12 cellular contexts compared by ENCODE assay signal in genomic region chr11:107856180-107856980, GRCh38. TPM values are rescaled to one million over a fixed set of nuclear protein-coding genes. Genes with fewer than 3 reads are reported as not detected.
A peak's percentile ranks its signal among the peaks of the same experiment; 100 is the strongest.
DNase-seq lines count a peak whose midpoint lies in the region; ATAC-seq and TF ChIP-seq lines count a peak whose summit lies in the region.
"Had no signal": no experiment of that assay in that cellular context is flagged by ENCODE, and none has a peak within 500 bp of the region (broad histone marks: within the 10 kb centered on the region; RNA-seq: fewer than 3 reads in every experiment).

No MANE protein-coding gene starts in this region.

- intact Hi-C loops in heart right ventricle (cut with DNase I) = loop anchor here in 1 of 10 donors (10.0 kb wide), 1 partner anchor 62 kb away; no protein-coding TSS in a partner anchor

- TF ChIP-seq CTCF in heart right ventricle (IDR thresholded peaks at IDR 0.05) = no peak

- CTCF ChIA-PET in activated CD4-positive, alpha-beta memory T cell treated with anti-CD3 and anti-CD28 coated beads, Interleukin-2, amount 10 ng/mL, durations not matched to agents 7 days and 5 days (lab: Charles Lee) = no interaction called here

- H3K36me3 ChIP-seq in ACC112 (ENCODE audit: insufficient read depth, low read length) (no peaks in the 10 kb centered on the region), heart right ventricle (no peaks in the 10 kb centered on the region)
- H3K36me3 ChIP-seq: spleen had no signal

- ATAC-seq in memory B cell (ENCODE audit: low read depth) = no peak
- no peak for ATAC-seq in heart right ventricle
- ATAC-seq in HG02981 (IDR thresholded peaks at IDR 0.05; ENCODE audit: unreplicated experiment) = no peak
- no peak for ATAC-seq in HG02840 (IDR thresholded peaks at IDR 0.05; ENCODE audit: low FRiP score, unreplicated experiment)

- H3K9me3 ChIP-seq in heart right ventricle = no peaks in the 10 kb centered on the region
- H3K9me3 ChIP-seq: spleen had no signal

- H3K79me2 ChIP-seq in ACC112 (ENCODE audit: control insufficient read depth, insufficient read depth, low read length, unreplicated experiment) = peaks cover 41% of the 10 kb centered on the region

- POLR2A ChIA-PET in activated CD4-positive, alpha-beta memory T cell treated with anti-CD3 and anti-CD28 coated beads, Interleukin-2, amount 10 ng/mL, durations not matched to agents 7 days and 5 days (lab: Charles Lee) = no interaction called here

- H3K9me3 Mint-ChIP-seq in activated CD4-positive, alpha-beta memory T cell treated with anti-CD3 and anti-CD28 coated beads, Interleukin-2, amount 10 ng/mL, durations not matched to agents 7 days and 5 days = no peaks in the 10 kb centered on the region
- H3K9me3 Mint-ChIP-seq in memory B cell = no peaks in the 10 kb centered on the region

- H2AFZ ChIP-seq in ACC112 (ENCODE audit: low read length, unreplicated experiment) = no peak overlapping the region

- H3K36me3 Mint-ChIP-seq in activated CD4-positive, alpha-beta memory T cell treated with anti-CD3 and anti-CD28 coated beads, Interleukin-2, amount 10 ng/mL, durations not matched to agents 7 days and 5 days (ENCODE audit: low read depth) = peaks cover 8% of the 10 kb centered on the region
- peaks cover 2% of the 10 kb centered on the region for H3K36me3 Mint-ChIP-seq in memory B cell

- H3K27me3 ChIP-seq in ACC112 (ENCODE audit: insufficient read depth, low read length) (no peaks in the 10 kb centered on the region), heart right ventricle (peaks cover 0 to 19% (median 0%) of the 10 kb centered on the region in 7 donors)

- no peaks in the 10 kb centered on the region for H3K27me3 Mint-ChIP-seq in activated CD4-positive, alpha-beta memory T cell treated with anti-CD3 and anti-CD28 coated beads, Interleukin-2, amount 10 ng/mL, durations not matched to agents 7 days and 5 days
- H3K27me3 Mint-ChIP-seq in memory B cell = no peaks in the 10 kb centered on the region

- no peaks in the 10 kb centered on the region for H3K4me1 ChIP-seq in ACC112 (ENCODE audit: control insufficient read depth, insufficient read depth, low read length, unreplicated experiment)
- peaks cover 0 to 29% (median 16%) of the 10 kb centered on the region in 9 donors for H3K4me1 ChIP-seq in heart right ventricle

- peak overlapping the region; percentile 18 for H3K27ac Mint-ChIP-seq in activated CD4-positive, alpha-beta memory T cell treated with anti-CD3 and anti-CD28 coated beads, Interleukin-2, amount 10 ng/mL, durations not matched to agents 7 days and 5 days
- peak overlapping the region; percentile 84 for H3K27ac Mint-ChIP-seq in memory B cell

- H3K4me3 ChIP-seq in ACC112 (ENCODE audit: low read depth, low read length) (0 out of 2 replicates have a peak overlapping the region, but pooled peaks have one; percentile 96), heart right ventricle (no peak overlapping the region)

- 75 to 76% methylated on average over 10 of the region's 10 CpGs for WGBS in heart right ventricle, 2 donors

- H3K4me3 Mint-ChIP-seq in activated CD4-positive, alpha-beta memory T cell treated with anti-CD3 and anti-CD28 coated beads, Interleukin-2, amount 10 ng/mL, durations not matched to agents 7 days and 5 days = peak overlapping the region; percentile 11
- peak overlapping the region; percentile 59 for H3K4me3 Mint-ChIP-seq in memory B cell

- H3K27ac ChIP-seq in ACC112 (ENCODE audit: low read depth, low read length) (no peak overlapping the region), heart right ventricle (peak overlapping the region in 1 of 10 donors; percentile 29)

- H3K4me1 Mint-ChIP-seq in activated CD4-positive, alpha-beta memory T cell treated with anti-CD3 and anti-CD28 coated beads, Interleukin-2, amount 10 ng/mL, durations not matched to agents 7 days and 5 days = peaks cover 29% of the 10 kb centered on the region
- H3K4me1 Mint-ChIP-seq in memory B cell = peaks cover 29% of the 10 kb centered on the region

- DNase-seq in H4 (ENCODE audit: low spot score) (peak; percentile 17), memory B cell (ENCODE audit: low spot score in 2 of 2) (no peak), heart right ventricle (no peak), activated gamma-delta T cell (lab: John Stamatoyannopoulos, UW) (no peak)
- no peak for DNase-seq in activated CD4-positive, alpha-beta memory T cell treated with anti-CD3 and anti-CD28 coated beads, Interleukin-2, amount 10 ng/mL, durations not matched to agents 7 days and 5 days
- DNase-seq: activated gamma-delta T cell treated with Interleukin-2 at 50 U/mL for 16 hours; hippocampal formation; spleen; stimulated activated naive CD4-positive, alpha-beta T cell had no signal

RNA-seq across cellular contexts. Expression of gene SLC35F2, which starts 2.2 kb away (rescaled TPM):
- 32.3 and 33.1 TPM in 2 replicates for total RNA-seq in H4 (2014; rRNA removed; shearing (Covaris generic))
- total RNA-seq in activated CD4-positive, alpha-beta memory T cell treated with anti-CD3 and anti-CD28 coated beads, Interleukin-2, amount 10 ng/mL, durations not matched to agents 7 days and 5 days = 10 to 100 TPM; 10.3 to 13.3 TPM
- 1 to 10 TPM in 2 of 10 donors, under 1 TPM in 8; 0.40 to 2.0 (median 0.86) TPM for total RNA-seq in heart right ventricle
- polyA plus RNA-seq in heart right ventricle = 1 to 10 TPM in 1 of 2 donors, under 1 TPM in 1; 0.88 to 1.8 TPM
